ENCODE assay signal across 8 cellular contexts in the genomic region with DNA sequence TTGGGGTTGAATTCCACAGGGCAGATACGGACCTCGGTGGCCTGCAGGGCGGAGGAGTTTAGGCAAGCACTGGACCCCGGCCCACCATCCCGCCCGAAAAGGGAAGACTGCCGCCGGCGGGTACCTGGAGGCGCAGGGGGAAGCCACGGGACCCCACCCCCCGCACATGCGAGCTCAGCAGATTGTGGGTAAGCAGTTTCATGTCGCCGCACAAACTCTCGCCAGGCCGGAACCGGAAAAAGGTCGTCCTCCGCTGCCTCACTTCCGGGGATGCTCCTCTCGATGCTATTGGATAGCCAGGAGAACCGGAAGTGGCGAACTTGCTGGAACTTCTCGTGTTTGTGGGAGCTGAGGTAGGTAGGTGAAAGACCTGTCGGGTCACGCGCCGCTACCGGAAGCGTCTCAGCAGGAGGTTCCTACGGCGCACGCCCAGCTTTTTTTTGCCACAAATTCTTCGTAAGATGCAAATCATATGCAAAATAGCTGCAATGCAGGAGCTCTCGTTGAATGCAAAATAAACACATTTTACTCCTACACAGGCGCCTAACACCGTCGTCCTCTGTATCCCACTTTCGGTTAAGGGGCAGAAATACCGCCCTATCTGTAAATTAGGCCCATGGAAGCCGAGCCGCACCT. TPM values are rescaled to one million over a fixed set of nuclear protein-coding genes. Genes with fewer than 3 reads are reported as not detected.
DNase-seq lines count a peak whose midpoint lies in the region; ATAC-seq, FAIRE-seq and TF ChIP-seq lines count a peak whose summit lies in the region.

Gene TRMT112, minus strand, starts transcription at position 235 of the 636 bp plus-strand sequence. Its CDS starts 33 bp downstream, at position 202.

- H3K9me3 ChIP-seq in BLaER1 treated with 17β-estradiol and CSF1 and Interleukin-3, amounts not matched to agents 10 nM and 100 nM (replicated peaks in 1 of 11): no peaks in the 10 kb centered on the region
- H3K9me3 ChIP-seq in HepG2 (ENCODE audit: low read length): no peaks in the 10 kb centered on the region

- H3K4me1 ChIP-seq in BLaER1 treated with 17β-estradiol and CSF1 and Interleukin-3, amounts not matched to agents 10 nM and 100 nM: peaks cover 24 to 66% (median 46%) of the 10 kb centered on the region in 10 experiments
- peaks cover 22% of the 10 kb centered on the region for H3K4me1 ChIP-seq in HepG2 (ENCODE audit: insufficient read depth, low read length)

- H3K79me2 ChIP-seq in HepG2 (ENCODE audit: insufficient read depth, low read length): peaks cover 15% of the 10 kb centered on the region

- peak; percentile 74 to 89 for TF ChIP-seq POLR2A in HepG2 (IDR thresholded peaks at IDR 0.05; ENCODE audit: insufficient read depth in 1 of 2, low read depth in 2 of 2, low read length in 2 of 2)

- TF ChIP-seq EP300 in HepG2 (IDR thresholded peaks at IDR 0.05; ENCODE audit: low read depth in 2 of 2, low read length in 2 of 2): 0 out of 4 replicates have a peak, but pooled peaks have one; percentile 5 to 15
- TF ChIP-seq EP300 in HepG2 (CRISPR knock-in tag; IDR thresholded peaks at IDR 0.05; ENCODE audit: borderline replicate concordance): no peak

- TF ChIP-seq RAD21 in HepG2 (CRISPR knock-in tag; IDR thresholded peaks at IDR 0.05): no peak; the same call in 1 of the 2 replicates

- peak within 1 kb of the TSS; percentile 81 to 94 (median 85) for H3K9ac ChIP-seq in BLaER1 treated with 17β-estradiol and CSF1 and Interleukin-3, amounts not matched to agents 10 nM and 100 nM
- peak within 1 kb of the TSS; percentile 94 for H3K9ac ChIP-seq in HepG2 (ENCODE audit: insufficient read depth, low read depth, low read length)

- H2AFZ ChIP-seq in HepG2 (ENCODE audit: low read length): no peak within 1 kb of the TSS

- peak within 1 kb of the TSS; percentile 86 to 94 (median 89) for H3K27ac ChIP-seq in BLaER1 treated with 17β-estradiol and CSF1 and Interleukin-3, amounts not matched to agents 10 nM and 100 nM
- peak within 1 kb of the TSS; percentile 98 for H3K27ac ChIP-seq in HepG2 (ENCODE audit: extremely low read length, insufficient read depth, low read length)

- intact Hi-C loops in HepG2 (cut with micrococcal nuclease; ENCODE audit: unreplicated experiment): loop anchor here (2.0 kb wide), 1 partner anchor 41 kb away; the partner anchor contains the start of gene RPS6KA4

- peak within 1 kb of the TSS; percentile 86 to 97 (median 94) for H3K4me2 ChIP-seq in BLaER1 treated with 17β-estradiol and CSF1 and Interleukin-3, amounts not matched to agents 10 nM and 100 nM
- peak within 1 kb of the TSS; percentile 99 for H3K4me2 ChIP-seq in HepG2 (ENCODE audit: low read depth, low read length)

- WGBS in HepG2 (ENCODE audit: low lambda C conversion rate): 2% methylated on average over 19 of the region's 43 CpGs

- CTCF ChIA-PET in HepG2 (lab: Yijun Ruan, JAX; ENCODE audit: low intra/inter-chr PET ratio, low total read pairs): interaction anchor here (0.7 kb wide), 1 partner anchor 38 kb away, joined by 4 read pairs; no protein-coding TSS in a partner anchor

- peak; percentile 99 for FAIRE-seq in HepG2 (lab: Jason Lieb, UNC)

- in situ Hi-C loops in HepG2 (cut with HindIII; ENCODE audit: extremely low pct_ligation_motif_present, low pct_unique_long_range_greater_than_20kb): no loop called here

- TF ChIP-seq CTCF in HepG2 (CRISPR knock-in tag; IDR thresholded peaks at IDR 0.05): no peak

- H3K4me3 ChIP-seq in BLaER1 treated with 17β-estradiol and CSF1 and Interleukin-3, amounts not matched to agents 10 nM and 100 nM: peak within 1 kb of the TSS; percentile 73 to 92 (median 81)
- H3K4me3 ChIP-seq in HepG2 (replicated peaks in 1 of 3; ENCODE audit: insufficient read depth in 1 of 3, low read depth in 2 of 3, low read length in 3 of 3): peak within 1 kb of the TSS; percentile 97 to 99 (median 99)

- peaks cover 8 to 47% (median 40%) of the 10 kb centered on the region in 11 experiments; a peak in 20 of 22 replicates for H4K20me1 ChIP-seq in BLaER1 treated with 17β-estradiol and CSF1 and Interleukin-3, amounts not matched to agents 10 nM and 100 nM
- no peaks in the 10 kb centered on the region for H4K20me1 ChIP-seq in HepG2 (ENCODE audit: insufficient read depth, low read length)

- peaks cover 38 to 66% (median 53%) of the 10 kb centered on the region in 11 experiments for H3K36me3 ChIP-seq in BLaER1 treated with 17β-estradiol and CSF1 and Interleukin-3, amounts not matched to agents 10 nM and 100 nM
- peaks cover 1 to 33% of the 10 kb centered on the region in 2 experiments; a peak in 3 of 5 replicates for H3K36me3 ChIP-seq in HepG2 (replicated peaks in 1 of 2; ENCODE audit: control insufficient read depth in 1 of 2, insufficient read depth in 2 of 2, low read length in 2 of 2)

- peak; percentile 99 for DNase-seq in NCI-H774 (lab: John Stamatoyannopoulos, UW)
- peak; percentile 92 to 96 for DNase-seq in activated CD4-positive, alpha-beta T cell treated with anti-CD3 and anti-CD28 coated beads, Interleukin-2, amount 50 U/mL, for 4 hours
- DNase-seq in dermis blood vessel endothelial cell: peak; percentile 98
- DNase-seq in HepG2 (ENCODE audit: low spot score): peak; percentile 99
- peak; percentile 98 for DNase-seq in stimulated activated CD4-positive, alpha-beta T cell treated with anti-CD3 and anti-CD28 coated beads, Interleukin-4, amount 100 ng/mL, for 24 hours

- POLR2A ChIA-PET in HepG2 (lab: Yijun Ruan, JAX): interaction anchor here (0.6 to 4.5 kb wide), 27 partner anchors 8 to 461 kb away, joined by 3 to 103 read pairs (median 6); partner anchors contain the start of genes BAD, CATSPERZ, ESRRA and FKBP2

- no peaks in the 10 kb centered on the region for H3K27me3 ChIP-seq in BLaER1 treated with 17β-estradiol and CSF1 and Interleukin-3, amounts not matched to agents 10 nM and 100 nM
- no peaks in the 10 kb centered on the region; a peak in 1 of 5 replicates for H3K27me3 ChIP-seq in HepG2 (ENCODE audit: control insufficient read depth in 1 of 2, insufficient read depth in 2 of 2, low read length in 2 of 2)

- no TSS peak for BruUV-seq in HepG2 (replicated peaks; lab: Mats Ljungman, UMichigan)

- ATAC-seq in GM19351 (IDR thresholded peaks at IDR 0.05; ENCODE audit: unreplicated experiment) (peak; percentile 74), HG03558 (IDR thresholded peaks at IDR 0.05; ENCODE audit: extremely low read depth, unreplicated experiment) (peak; percentile 24), HepG2 (peak; percentile 87)

TF ChIP-seq in HepG2, 621 proteins besides CTCF, POLR2A, EP300 and RAD21 (continues in another document):
- TF ChIP-seq THAP11 (CRISPR knock-in tag; IDR thresholded peaks at IDR 0.05): peak; percentile 93
- peak; percentile 79 for TF ChIP-seq CREB1 (IDR thresholded peaks at IDR 0.05)
- peak; percentile 96 for TF ChIP-seq CREB1 (CRISPR knock-in tag; IDR thresholded peaks at IDR 0.05)
- no peak for TF ChIP-seq ATAD3A (CRISPR knock-in tag; IDR thresholded peaks at IDR 0.05)
- TF ChIP-seq, protein P1, sequence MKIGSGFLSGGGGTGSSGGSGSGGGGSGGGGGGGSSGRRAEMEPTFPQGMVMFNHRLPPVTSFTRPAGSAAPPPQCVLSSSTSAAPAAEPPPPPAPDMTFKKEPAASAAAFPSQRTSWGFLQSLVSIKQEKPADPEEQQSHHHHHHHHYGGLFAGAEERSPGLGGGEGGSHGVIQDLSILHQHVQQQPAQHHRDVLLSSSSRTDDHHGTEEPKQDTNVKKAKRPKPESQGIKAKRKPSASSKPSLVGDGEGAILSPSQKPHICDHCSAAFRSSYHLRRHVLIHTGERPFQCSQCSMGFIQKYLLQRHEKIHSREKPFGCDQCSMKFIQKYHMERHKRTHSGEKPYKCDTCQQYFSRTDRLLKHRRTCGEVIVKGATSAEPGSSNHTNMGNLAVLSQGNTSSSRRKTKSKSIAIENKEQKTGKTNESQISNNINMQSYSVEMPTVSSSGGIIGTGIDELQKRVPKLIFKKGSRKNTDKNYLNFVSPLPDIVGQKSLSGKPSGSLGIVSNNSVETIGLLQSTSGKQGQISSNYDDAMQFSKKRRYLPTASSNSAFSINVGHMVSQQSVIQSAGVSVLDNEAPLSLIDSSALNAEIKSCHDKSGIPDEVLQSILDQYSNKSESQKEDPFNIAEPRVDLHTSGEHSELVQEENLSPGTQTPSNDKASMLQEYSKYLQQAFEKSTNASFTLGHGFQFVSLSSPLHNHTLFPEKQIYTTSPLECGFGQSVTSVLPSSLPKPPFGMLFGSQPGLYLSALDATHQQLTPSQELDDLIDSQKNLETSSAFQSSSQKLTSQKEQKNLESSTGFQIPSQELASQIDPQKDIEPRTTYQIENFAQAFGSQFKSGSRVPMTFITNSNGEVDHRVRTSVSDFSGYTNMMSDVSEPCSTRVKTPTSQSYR (CRISPR knock-in tag; IDR thresholded peaks at IDR 0.05; ENCODE audit: borderline replicate concordance): peak; percentile 51; the same call in 1 of the 2 replicates
- peak; percentile 20; the same call in 1 of the 2 replicates for TF ChIP-seq KLF6 (CRISPR knock-in tag; IDR thresholded peaks at IDR 0.05)
- 0 out of 2 replicates have a peak, but pooled peaks have one; percentile 3 for TF ChIP-seq ZNF558 (CRISPR knock-in tag; IDR thresholded peaks at IDR 0.05; ENCODE audit: borderline replicate concordance)
- peak; percentile 92 for TF ChIP-seq GATAD1 (CRISPR knock-in tag; IDR thresholded peaks at IDR 0.05)

RNA-seq across cellular contexts. Expression of gene TRMT112, which starts in this region (rescaled TPM):
- total RNA-seq in dermis blood vessel endothelial cell: 202 and 290 TPM in 2 replicates
- 409 and 492 TPM in 2 replicates for total RNA-seq in HepG2 (2016; rRNA removed; fragmentation: Illumina TruSeq; extraction: Trizol)
- total RNA-seq in HepG2 (2016; cell fraction: cytosol; rRNA removed; fragmentation: Illumina TruSeq; extraction: Trizol; ENCODE audit: low read depth): 143 and 170 TPM in 2 replicates
- 431 and 531 TPM in 2 replicates for total RNA-seq in HepG2 (2016; cell fraction: insoluble cytoplasmic fraction; rRNA removed; fragmentation: Illumina TruSeq; extraction: Trizol)
- total RNA-seq in HepG2 (2016; cell fraction: membrane; rRNA removed; fragmentation: Illumina TruSeq; extraction: Trizol): 166 and 190 TPM in 2 replicates
- 130 and 144 TPM in 2 replicates for total RNA-seq in HepG2 (2016; cell fraction: nucleus; rRNA removed; fragmentation: Illumina TruSeq; extraction: Trizol)
- 151 and 186 TPM in 2 replicates for polyA plus RNA-seq in HepG2 (2011; rRNA removed)
- polyA plus RNA-seq in HepG2 (2011; cell fraction: cytosol; rRNA removed): 301 and 330 TPM in 2 replicates
- 78.5 and 80.8 TPM in 2 replicates for polyA plus RNA-seq in HepG2 (2011; cell fraction: nucleus; rRNA removed)
- 233 and 237 TPM in 2 replicates for polyA plus RNA-seq in HepG2 (2012)
- polyA plus RNA-seq in HepG2 (2016; cell fraction: cytosol; fragmentation: Illumina TruSeq; extraction: Trizol; ENCODE audit: low read depth): 138 and 154 TPM in 2 replicates
- 410 and 435 TPM in 2 replicates for polyA plus RNA-seq in HepG2 (2016; cell fraction: insoluble cytoplasmic fraction; fragmentation: Illumina TruSeq; extraction: Trizol; ENCODE audit: low read depth)
- 153 and 156 TPM in 2 replicates for polyA plus RNA-seq in HepG2 (2016; cell fraction: membrane; fragmentation: Illumina TruSeq; extraction: Trizol; ENCODE audit: low read depth)
- 204 and 210 TPM in 2 replicates for polyA plus RNA-seq in HepG2 (2016; cell fraction: nucleus; fragmentation: Illumina TruSeq; extraction: Trizol; ENCODE audit: insufficient read depth, low read depth)
- 77.3 and 151 TPM in 2 replicates for polyA minus RNA-seq in HepG2 (2011; rRNA and poly(A)+ RNA removed; ENCODE audit: low replicate concordance)
- polyA minus RNA-seq in HepG2 (2011; cell fraction: cytosol; rRNA and poly(A)+ RNA removed): 51.7 and 73.4 TPM in 2 replicates
- 24.2 and 30.1 TPM in 2 replicates for polyA minus RNA-seq in HepG2 (2011; cell fraction: nucleus; rRNA and poly(A)+ RNA removed)

Comparison
In these comparisons a context has a peak if more than half of its experiments do, and no peak if none do; other contexts are left out.
1. Peak in every context shown above with its lines: DNase-seq, ATAC-seq, H3K4me3 ChIP-seq and H3K27ac ChIP-seq.
2. ATAC-seq: peak in every context shown above with its lines; median percentile 87 in HepG2; 74 in GM19351; 24 in HG03558.